Comparison of ENCODE assay signal across 17 cellular contexts in the genomic region with DNA sequence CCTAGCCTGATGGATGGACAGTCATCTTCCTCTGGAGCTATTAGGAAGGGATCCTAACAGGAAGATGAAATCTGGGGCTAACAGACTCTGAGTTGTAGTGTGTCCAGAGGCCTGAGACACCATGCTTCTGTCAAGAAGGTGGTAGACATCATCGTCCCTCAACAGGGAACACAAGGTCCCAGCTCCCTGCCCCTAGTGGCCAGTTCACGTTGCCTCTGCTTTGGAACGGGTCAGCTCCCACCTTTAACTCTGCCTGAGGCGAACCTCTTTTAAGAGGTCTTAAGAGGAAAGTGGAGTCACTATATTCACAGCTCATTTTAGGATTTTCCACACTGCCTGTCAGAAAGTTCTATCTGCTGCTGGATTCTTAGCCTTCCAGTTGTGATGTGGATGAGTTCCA. TPM values are rescaled to one million over a fixed set of nuclear protein-coding genes. Genes with fewer than 3 reads are reported as not detected.
DNase-seq lines count a peak whose midpoint lies in the region; ATAC-seq, FAIRE-seq and TF ChIP-seq lines count a peak whose summit lies in the region.
"Had no signal": no experiment of that assay in that cellular context is flagged by ENCODE, and none has a peak within 500 bp of the region (broad histone marks: within the 10 kb centered on the region; RNA-seq: fewer than 3 reads in every experiment).

No MANE protein-coding gene starts in this region.

- H3K36me3 ChIP-seq in OCI-LY7 (ENCODE audit: insufficient read depth, low read length) (no peaks in the 10 kb centered on the region), endothelial cell of umbilical vein (ENCODE audit: control insufficient read depth in 2 of 2, extremely low read depth in 1 of 2, insufficient read depth in 2 of 2, low read length in 2 of 2) (peaks cover 13 to 46% of the 10 kb centered on the region in 2 experiments)

- H3K4me1 ChIP-seq in OCI-LY7 (ENCODE audit: insufficient read depth, low read length, poor library complexity, severe bottlenecking) (no peaks in the 10 kb centered on the region), endothelial cell of umbilical vein (ENCODE audit: control insufficient read depth, extremely low read depth, insufficient read depth, low read length) (no peaks in the 10 kb centered on the region)
- H3K4me1 ChIP-seq: colonic mucosa, suprapubic skin had no signal

- CTCF ChIA-PET in OCI-LY7 (lab: Charles Lee; ENCODE audit: unreplicated experiment) (no interaction called here), endothelial cell of umbilical vein (lab: Charles Lee) (interaction anchor here (0.7 to 3.4 kb wide), 8 partner anchors 10 to 189 kb away, joined by 3 to 22 read pairs (median 4); a partner anchor contains a TSS)

- no peaks in the 10 kb centered on the region for H3K79me2 ChIP-seq in OCI-LY7 (ENCODE audit: insufficient read depth, low read depth, low read length)
- no peaks in the 10 kb centered on the region for H3K79me2 ChIP-seq in endothelial cell of umbilical vein (ENCODE audit: control insufficient read depth, insufficient read depth, low read length)

- in situ Hi-C loops in G401 (cut with HindIII; ENCODE audit: low sequenced_read_pairs), result no loop called here

- H2AFZ ChIP-seq in OCI-LY7 (ENCODE audit: low read length) (no peak overlapping the region), endothelial cell of umbilical vein (ENCODE audit: low read depth, low read length) (no peak overlapping the region)

- H4K20me1 ChIP-seq in OCI-LY7 (ENCODE audit: insufficient read depth, low read length) (no peaks in the 10 kb centered on the region), endothelial cell of umbilical vein (replicated peaks; ENCODE audit: control insufficient read depth, extremely low read depth, insufficient read depth, low read length) (no peaks in the 10 kb centered on the region)

- TF ChIP-seq POLR2A in endothelial cell of umbilical vein (IDR thresholded peaks at IDR 0.05; ENCODE audit: low read depth, low read length), result no peak

- peak; percentile 15 for DNase-seq in NCI-H82 (lab: John Stamatoyannopoulos, UW)
- no peak for DNase-seq in NCI-H82 treated with DMSO at 0.1 percent for 48 hours (lab: John Stamatoyannopoulos, UW; ENCODE audit: unreplicated experiment)
- DNase-seq in OCI-LY7 (ENCODE audit: low spot score), result no peak
- no peak for DNase-seq in endothelial cell of umbilical vein (ENCODE audit: low read depth, low spot score)
- DNase-seq in sciatic nerve (ENCODE audit: low spot score), result peak; percentile 36
- DNase-seq in G401 (ENCODE audit: low spot score), result no peak
- no peak for DNase-seq in activated CD4-positive, alpha-beta T cell treated with anti-CD3 and anti-CD28 coated beads, Interleukin-2, amount 50 U/mL, for 4 hours
- DNase-seq: activated CD8-positive, alpha-beta memory T cell treated with anti-CD3 and anti-CD28 coated beads, Interleukin-2, amount 10 ng/mL, durations not matched to agents 7 days and 5 days; activated naive CD8-positive, alpha-beta T cell treated with anti-CD3 and anti-CD28 coated beads, Interleukin-2, amount 10 ng/mL, durations not matched to agents 7 days and 5 days; colonic mucosa; KBM-7; NCI-H1930; NCI-H774 had no signal

- H3K27ac ChIP-seq in OCI-LY7 (ENCODE audit: low read depth, low read length, poor library complexity, severe bottlenecking) (no peak overlapping the region), endothelial cell of umbilical vein (ENCODE audit: insufficient read depth, low read depth, low read length) (no peak overlapping the region)
- H3K27ac ChIP-seq: colonic mucosa, suprapubic skin had no signal

- H3K9ac ChIP-seq in endothelial cell of umbilical vein (replicated peaks; ENCODE audit: extremely low read depth, insufficient read depth, low read length), result no peak overlapping the region

- H3K9me3 ChIP-seq in OCI-LY7 (ENCODE audit: low read length) (no peaks in the 10 kb centered on the region), endothelial cell of umbilical vein (replicated peaks; ENCODE audit: control insufficient read depth, insufficient read depth, low read length) (no peaks in the 10 kb centered on the region)
- H3K9me3 ChIP-seq: colonic mucosa, suprapubic skin had no signal

- no peaks in the 10 kb centered on the region for H3K9me2 ChIP-seq in OCI-LY7 (ENCODE audit: insufficient read depth, low read length)

- dilution Hi-C loops in endothelial cell of umbilical vein (cut with MboI; ENCODE audit: extremely low pct_ligation_motif_present, low sequenced_read_pairs), result no loop called here

- no peak for FAIRE-seq in endothelial cell of umbilical vein (lab: Jason Lieb, UNC)

- BruUV-seq in OCI-LY7 (replicated peaks; lab: Mats Ljungman, UMichigan) (no TSS peak), endothelial cell of umbilical vein (replicated peaks; lab: Mats Ljungman, UMichigan) (no TSS peak)

- ATAC-seq in sciatic nerve (no peak), GM21526 (IDR thresholded peaks at IDR 0.05; ENCODE audit: low FRiP score, unreplicated experiment) (no peak)
- ATAC-seq: activated CD8-positive, alpha-beta memory T cell treated with anti-CD3 and anti-CD28 coated beads, Interleukin-2, amount 10 ng/mL, durations not matched to agents 7 days and 5 days had no signal

- H3K4me3 ChIP-seq in OCI-LY7 (ENCODE audit: low read depth, low read length, poor library complexity, severe bottlenecking) (no peak overlapping the region), endothelial cell of umbilical vein (replicated peaks in 1 of 3; ENCODE audit: insufficient read depth in 1 of 3, low read depth in 1 of 3, low read length in 3 of 3) (no peak overlapping the region)
- H3K4me3 ChIP-seq: colonic mucosa, suprapubic skin had no signal

- POLR2A ChIA-PET in OCI-LY7 (lab: Charles Lee), result interaction anchor here (1.2 kb wide), 1 partner anchor 12 kb away, joined by 3 read pairs; no protein-coding TSS in a partner anchor
- POLR2A ChIA-PET in endothelial cell of umbilical vein (lab: Charles Lee), result interaction anchor here (0.5 kb wide), 1 partner anchor 220 kb away, joined by 3 read pairs; a partner anchor contains a TSS

- H3K27me3 ChIP-seq in endothelial cell of umbilical vein (ENCODE audit: control insufficient read depth in 2 of 2, insufficient read depth in 2 of 2, low read length in 2 of 2), result no peaks in the 10 kb centered on the region
- H3K27me3 ChIP-seq: colonic mucosa, suprapubic skin had no signal

- no peak overlapping the region for H3K4me2 ChIP-seq in OCI-LY7 (ENCODE audit: low read length)
- no peak overlapping the region for H3K4me2 ChIP-seq in endothelial cell of umbilical vein (ENCODE audit: insufficient read depth, low read length)

- peak; percentile 49 for TF ChIP-seq CTCF in OCI-LY7 (conservative IDR thresholded peaks at IDR 0.05; ENCODE audit: low read length)
- TF ChIP-seq CTCF in endothelial cell of umbilical vein (IDR thresholded peaks at IDR 0.05; ENCODE audit: extremely low read depth in 1 of 2, insufficient read depth in 1 of 2, low read depth in 1 of 2, low read length in 2 of 2), result peak; percentile 20 to 24

- intact Hi-C loops in OCI-LY7 (cut with micrococcal nuclease; ENCODE audit: unreplicated experiment) (no loop called here), endothelial cell of umbilical vein (cut with micrococcal nuclease) (no loop called here), sciatic nerve (cut with DNase I) (no loop called here)

- H3K9me1 ChIP-seq in endothelial cell of umbilical vein (replicated peaks; ENCODE audit: control insufficient read depth, extremely low read depth, insufficient read depth, low read length), result no peaks in the 10 kb centered on the region

TF ChIP-seq in endothelial cell of umbilical vein, 7 proteins besides CTCF, POLR2A, EP300 and RAD21:
- TF ChIP-seq GATA2 (IDR thresholded peaks at IDR 0.05; ENCODE audit: insufficient read depth, insufficient read length, low read depth, low read length) (no peak), FOS (IDR thresholded peaks at IDR 0.05; ENCODE audit: borderline replicate concordance, insufficient read depth, low read length) (no peak), EZH2 (IDR thresholded peaks at IDR 0.05; ENCODE audit: borderline replicate concordance, low read depth, low read length, severe bottlenecking) (no peak), JUN (IDR thresholded peaks at IDR 0.05; ENCODE audit: borderline replicate concordance, insufficient read depth, insufficient read length, low read depth) (no peak), MYC (IDR thresholded peaks at IDR 0.05; ENCODE audit: low read depth, low read length) (no peak), POLR2AphosphoS5 (IDR thresholded peaks at IDR 0.05; ENCODE audit: insufficient read depth, low read depth, low read length) (no peak)
- TF ChIP-seq, protein P1, sequence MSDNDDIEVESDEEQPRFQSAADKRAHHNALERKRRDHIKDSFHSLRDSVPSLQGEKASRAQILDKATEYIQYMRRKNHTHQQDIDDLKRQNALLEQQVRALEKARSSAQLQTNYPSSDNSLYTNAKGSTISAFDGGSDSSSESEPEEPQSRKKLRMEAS (IDR thresholded peaks at IDR 0.05; ENCODE audit: insufficient read depth, insufficient read length), result no peak

RNA-seq across cellular contexts. Expression of a gene that starts 28.3 kb away (rescaled TPM):
- total RNA-seq in OCI-LY7 (2014; rRNA removed; shearing (Covaris generic)), result not detected in 2 replicates
- total RNA-seq in OCI-LY7 (2022) (not detected in 2 replicates), endothelial cell of umbilical vein (0.66 and 1.2 TPM in 2 replicates), sciatic nerve (2.5 TPM)
- polyA plus RNA-seq in endothelial cell of umbilical vein, result 0.33 and 0.35 TPM in 2 replicates
- polyA plus RNA-seq in endothelial cell of umbilical vein (2011; cell fraction: cytosol; rRNA removed), result 0.06 and 0.13 TPM in 2 replicates
- 2.0 and 2.6 TPM in 2 replicates for polyA plus RNA-seq in endothelial cell of umbilical vein (2011; cell fraction: nucleus; rRNA removed)
- 0.46 and 0.51 TPM in 2 replicates for polyA plus RNA-seq in endothelial cell of umbilical vein (2012)
- polyA minus RNA-seq in endothelial cell of umbilical vein, result 0.28 and 0.36 TPM in 2 replicates
- polyA minus RNA-seq in endothelial cell of umbilical vein (2011; cell fraction: cytosol; rRNA and poly(A)+ RNA removed), result not detected
- 0.63 TPM in 1 of 2 replicates, not detected in the other for polyA minus RNA-seq in endothelial cell of umbilical vein (2011; cell fraction: nucleus; rRNA and poly(A)+ RNA removed)
- total RNA-seq in G401 (2014; rRNA removed; shearing (Covaris generic)), result not detected in 2 replicates
- total RNA-seq: A172; activated CD8-positive, alpha-beta memory T cell treated with anti-CD3 and anti-CD28 coated beads, Interleukin-2, amount 10 ng/mL, durations not matched to agents 7 days and 5 days; activated naive CD8-positive, alpha-beta T cell treated with anti-CD3 and anti-CD28 coated beads, Interleukin-2, amount 10 ng/mL, durations not matched to agents 7 days and 5 days; colonic mucosa; omental fat pad; suprapubic skin had no signal

RNA-seq across cellular contexts. Expression of a gene that starts 55.2 kb away (rescaled TPM):
- total RNA-seq in OCI-LY7 (2014; rRNA removed; shearing (Covaris generic)), result not detected in 2 replicates
- total RNA-seq in OCI-LY7 (2022), result not detected in 2 replicates
- 88.7 and 90.7 TPM in 2 replicates for total RNA-seq in endothelial cell of umbilical vein
- 101 and 106 TPM in 2 replicates for polyA plus RNA-seq in endothelial cell of umbilical vein
- polyA plus RNA-seq in endothelial cell of umbilical vein (2011; cell fraction: cytosol; rRNA removed), result 63.4 and 71.9 TPM in 2 replicates
- 345 and 371 TPM in 2 replicates for polyA plus RNA-seq in endothelial cell of umbilical vein (2011; cell fraction: nucleus; rRNA removed)
- polyA plus RNA-seq in endothelial cell of umbilical vein (2012), result 59.2 and 68.7 TPM in 2 replicates
- polyA minus RNA-seq in endothelial cell of umbilical vein, result 61.8 and 69.8 TPM in 2 replicates
- 0.31 TPM for polyA minus RNA-seq in endothelial cell of umbilical vein (2011; cell fraction: cytosol; rRNA and poly(A)+ RNA removed)
- polyA minus RNA-seq in endothelial cell of umbilical vein (2011; cell fraction: nucleus; rRNA and poly(A)+ RNA removed), result 62.5 and 69.6 TPM in 2 replicates
- total RNA-seq in sciatic nerve, result 74.7 TPM
- total RNA-seq in G401 (2014; rRNA removed; shearing (Covaris generic)), result 6.6 and 7.1 TPM in 2 replicates
- total RNA-seq: activated CD8-positive, alpha-beta memory T cell treated with anti-CD3 and anti-CD28 coated beads, Interleukin-2, amount 10 ng/mL, durations not matched to agents 7 days and 5 days had no signal

Comparison
In these comparisons a context has a peak if more than half of its experiments do, and no peak if none do; other contexts are left out.
1. DNase-seq: peak in NCI-H82 (single experiment) and sciatic nerve (single experiment); none in NCI-H82 treated with DMSO at 0.1 percent for 48 hours (single experiment), OCI-LY7 (single experiment), endothelial cell of umbilical vein (single experiment), G401 (single experiment) and activated CD4-positive, alpha-beta T cell treated with anti-CD3 and anti-CD28 coated beads, Interleukin-2, amount 50 U/mL, for 4 hours (0 of 2).